ENCODE assay signal across 8 cellular contexts in the genomic region with DNA sequence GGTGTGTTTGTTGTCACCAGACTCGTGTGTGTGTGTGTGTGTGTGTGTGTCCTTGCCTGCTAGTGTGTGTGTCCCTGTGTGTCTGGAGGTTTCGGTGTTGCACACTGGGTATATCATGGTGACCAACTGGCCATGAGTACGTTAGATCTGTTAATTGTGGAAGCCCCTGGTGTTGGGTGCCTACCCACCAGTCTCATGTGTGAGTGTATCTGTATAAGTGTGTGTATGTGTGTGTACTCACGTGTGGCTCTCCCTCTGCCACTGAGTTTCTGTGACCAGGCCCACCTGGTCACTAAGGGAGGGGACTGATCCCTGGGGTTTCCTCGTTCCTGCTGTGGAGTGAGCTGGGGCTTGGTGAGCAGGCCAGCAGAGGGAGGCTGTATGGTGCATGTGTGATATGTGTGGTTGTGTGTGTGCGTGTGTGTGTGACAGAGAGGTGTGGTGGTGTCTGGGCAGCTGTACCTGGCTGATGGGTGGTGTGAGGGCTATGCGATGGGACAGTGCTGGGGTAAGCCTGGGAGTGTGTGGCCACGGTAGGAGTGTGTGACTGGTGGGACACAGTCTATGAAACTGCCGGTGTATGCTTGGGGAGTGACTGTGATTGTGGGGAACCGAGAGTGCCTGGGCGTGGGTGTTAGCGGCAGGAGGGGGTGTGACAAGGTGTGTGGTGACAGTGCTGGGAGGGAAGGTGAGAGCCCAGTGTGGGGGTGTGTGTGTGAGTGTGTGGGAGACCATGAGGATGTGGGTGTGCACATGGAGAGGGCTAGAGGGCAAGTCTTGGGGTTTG. TPM values are rescaled to one million over a fixed set of nuclear protein-coding genes. Genes with fewer than 3 reads are reported as not detected.
DNase-seq lines count a peak whose midpoint lies in the region; ATAC-seq, FAIRE-seq and TF ChIP-seq lines count a peak whose summit lies in the region.

No MANE protein-coding gene starts in this region.

- H3K4me3 Mint-ChIP-seq in T-cell (peak overlapping the region; percentile 81 to 87 (median 82)), natural killer cell (peak overlapping the region; percentile 85)

- no peaks in the 10 kb centered on the region for H3K9me3 ChIP-seq in left ventricle myocardium inferior (replicated peaks)

- H3K27ac Mint-ChIP-seq in T-cell, result peak overlapping the region; percentile 84 to 91
- H3K27ac Mint-ChIP-seq in natural killer cell, result peak overlapping the region; percentile 76 to 94

- CTCF ChIA-PET in T-cell (lab: Charles Lee), result no interaction called here

- intact Hi-C loops in left ventricle myocardium inferior (cut with micrococcal nuclease) (no loop called here), Right ventricle myocardium superior (cut with DNase I) (no loop called here), natural killer cell (cut with micrococcal nuclease) (loop anchor here (1.0 to 5.0 kb wide), 2 partner anchors 33 to 34 kb away; a partner anchor contains a TSS)

- DNase-seq in left ventricle myocardium inferior (no peak), Right ventricle myocardium superior (no peak), T-cell (peak; percentile 3 to 75 (median 54)), bronchial epithelial cell (ENCODE audit: low read depth) (no peak), natural killer cell (peak; percentile 70), omental fat pad (ENCODE audit: low spot score) (no peak), Ammon's horn (ENCODE audit: low spot score) (no peak)

- no peak for ATAC-seq in Right ventricle myocardium superior (ENCODE audit: poor library complexity)
- peak; percentile 8 to 46 (median 30) for ATAC-seq in T-cell (replicated peaks in 1 of 4)
- ATAC-seq in natural killer cell, result peak; percentile 60 to 75 (median 73)
- no peak for ATAC-seq in omental fat pad (ENCODE audit: low FRiP score)

- peaks cover 68% of the 10 kb centered on the region for H3K4me1 ChIP-seq in left ventricle myocardium inferior
- H3K4me1 ChIP-seq in urinary bladder (ENCODE audit: insufficient read depth), result no peaks in the 10 kb centered on the region

- TF ChIP-seq CTCF in left ventricle myocardium inferior (IDR thresholded peaks at IDR 0.05; ENCODE audit: borderline replicate concordance) (no peak), bronchial epithelial cell (IDR thresholded peaks at IDR 0.05; ENCODE audit: insufficient read depth, low read length, severe bottlenecking) (peak; percentile 13), natural killer cell (IDR thresholded peaks at IDR 0.05) (no peak), omental fat pad (IDR thresholded peaks at IDR 0.05) (no peak)

- H3K36me3 Mint-ChIP-seq in T-cell, result no peaks in the 10 kb centered on the region
- no peaks in the 10 kb centered on the region for H3K36me3 Mint-ChIP-seq in natural killer cell

- H3K36me3 ChIP-seq in left ventricle myocardium inferior (no peaks in the 10 kb centered on the region), bronchial epithelial cell (ENCODE audit: control insufficient read depth, insufficient read depth, low read length) (peaks cover 7% of the 10 kb centered on the region), urinary bladder (ENCODE audit: insufficient read depth) (no peaks in the 10 kb centered on the region)

- POLR2A ChIA-PET in T-cell (lab: Charles Lee), result interaction anchor here in 1 of 2 donors (0.6 kb wide), 1 partner anchor 100 kb away, joined by 3 read pairs; no protein-coding TSS in a partner anchor

- H3K4me3 ChIP-seq in left ventricle myocardium inferior (peak overlapping the region; percentile 82), bronchial epithelial cell (ENCODE audit: low read depth, low read length) (peak overlapping the region; percentile 83), urinary bladder (ENCODE audit: low read depth, low read length) (peak overlapping the region; percentile 85)

- peaks cover 0 to 2% of the 10 kb centered on the region in 2 donors for H3K27me3 Mint-ChIP-seq in T-cell
- H3K27me3 Mint-ChIP-seq in natural killer cell (ENCODE audit: low read depth in 2 of 2), result peaks cover 6 to 10% of the 10 kb centered on the region in 2 donors

- WGBS in urinary bladder, result 64% methylated on average over 12 of the region's 12 CpGs

- H3K4me1 Mint-ChIP-seq in T-cell (peaks cover 29 to 38% (median 36%) of the 10 kb centered on the region in 3 donors), natural killer cell (peaks cover 38 to 62% of the 10 kb centered on the region in 2 donors)

- peak overlapping the region; percentile 16 for H3K27ac ChIP-seq in left ventricle myocardium inferior (replicated peaks)
- H3K27ac ChIP-seq in urinary bladder (ENCODE audit: low read depth), result peak overlapping the region; percentile 51

- FAIRE-seq in bronchial epithelial cell (lab: Jason Lieb, UNC), result peak; percentile 68

- H3K27me3 ChIP-seq in left ventricle myocardium inferior (ENCODE audit: low read depth) (no peaks in the 10 kb centered on the region), bronchial epithelial cell (ENCODE audit: control insufficient read depth, insufficient read depth, low read length) (no peaks in the 10 kb centered on the region)

- H3K9me3 Mint-ChIP-seq in T-cell (no peaks in the 10 kb centered on the region), natural killer cell (no peaks in the 10 kb centered on the region)

RNA-seq across cellular contexts. Expression of a gene that starts 1.9 kb away (rescaled TPM):
- total RNA-seq in left ventricle myocardium inferior (13.6 TPM), Right ventricle myocardium superior (15.3 TPM), T-cell (10 to 100 TPM; 15.3 to 23.3 (median 19.2) TPM), bronchial epithelial cell (3.9 and 5.5 TPM in 2 replicates), natural killer cell (10 to 100 TPM; 31.7 to 60.0 (median 36.3) TPM), urinary bladder (5.2 TPM), omental fat pad (10 to 100 TPM; 21.5 to 39.9 (median 30.3) TPM)
- 23.8 TPM for polyA plus RNA-seq in urinary bladder

RNA-seq across cellular contexts. Expression of a gene that starts 32.6 kb away (rescaled TPM):
- total RNA-seq in left ventricle myocardium inferior (9.4 TPM), Right ventricle myocardium superior (9.8 TPM), T-cell (10 to 100 TPM; 14.4 to 27.8 (median 26.6) TPM), bronchial epithelial cell (11.4 and 15.5 TPM in 2 replicates), natural killer cell (10 to 100 TPM; 13.3 to 17.2 (median 14.1) TPM), urinary bladder (14.2 TPM), omental fat pad (10 to 100 TPM in 2 of 4 donors, 1 to 10 TPM in 2; 9.1 to 14.0 (median 10.5) TPM)
- polyA plus RNA-seq in urinary bladder, result 11.5 TPM

Comparison
In these comparisons a context has a peak if more than half of its experiments do, and no peak if none do; other contexts are left out.
1. DNase-seq: peak in T-cell (34 of 34) and natural killer cell (single experiment); none in left ventricle myocardium inferior (single experiment), Right ventricle myocardium superior (single experiment), bronchial epithelial cell (single experiment), omental fat pad (single experiment) and Ammon's horn (single experiment).
2. ATAC-seq: peak in T-cell (4 of 4) and natural killer cell (3 of 3); none in Right ventricle myocardium superior (single experiment) and omental fat pad (single experiment).
3. Peak in every context shown above with its lines, with median percentiles within 50 percentile points of each other: H3K4me3 ChIP-seq.